Comparison of ENCODE assay signal across 12 cellular contexts in the genomic region with DNA sequence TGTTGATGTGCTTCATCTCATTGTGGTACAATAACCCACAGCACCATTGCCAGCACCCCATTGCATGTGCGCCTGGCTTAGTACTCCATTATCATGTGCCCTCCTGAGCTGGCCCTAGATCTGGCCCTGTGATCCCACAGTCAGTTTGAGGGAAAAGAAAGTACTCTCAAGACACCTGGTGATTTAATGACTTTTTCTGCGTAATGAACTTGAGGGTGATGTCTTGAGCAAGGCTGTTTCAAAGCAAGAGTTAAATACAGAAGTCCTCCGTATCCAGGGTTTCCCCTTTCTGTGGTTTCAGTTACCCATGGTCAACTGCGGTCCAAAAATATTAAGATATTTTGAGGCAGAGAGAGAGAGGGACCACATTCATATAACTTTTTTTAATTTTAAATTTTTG. TPM values are rescaled to one million over a fixed set of nuclear protein-coding genes. Genes with fewer than 3 reads are reported as not detected.
DNase-seq lines count a peak whose midpoint lies in the region; ATAC-seq and TF ChIP-seq lines count a peak whose summit lies in the region.
"Had no signal": no experiment of that assay in that cellular context is flagged by ENCODE, and none has a peak within 500 bp of the region (broad histone marks: within the 10 kb centered on the region; RNA-seq: fewer than 3 reads in every experiment).

No MANE protein-coding gene starts in this region.

- peaks cover 80% of the 10 kb centered on the region for H3K27me3 Mint-ChIP-seq in stimulated activated memory B cell treated with anti-CD40 and anti-IgM and Interleukin-4, amounts not matched to agents 10 μg/mL and 1 μg/mL and 100 μg/mL, for 72 hours
- no peaks in the 10 kb centered on the region for H3K27me3 Mint-ChIP-seq in stimulated activated naive CD8-positive, alpha-beta T cell treated with anti-CD3 and anti-CD28 coated beads, Interleukin-15, amount 100 ng/mL, for 72 hours
- H3K27me3 Mint-ChIP-seq in activated T-helper 1 cell treated with anti-CD3 and anti-CD28 coated beads, Interleukin-12 subunit alpha, Interleukin-12 subunit beta, Interleukin-2, Interleukin-4 antibody, amounts not matched to agents 30 ng/mL and 10 ng/mL and 1 ng/mL, durations not matched to agents 14 hours and 24 hours and 36 hours (ENCODE audit: insufficient read depth) = peaks cover 2% of the 10 kb centered on the region
- H3K27me3 Mint-ChIP-seq: activated CD8-positive, alpha-beta T cell treated with anti-CD3 and anti-CD28 coated beads for 36 hours had no signal

- no peaks in the 10 kb centered on the region for H3K79me2 ChIP-seq in MM.1S (ENCODE audit: low read length)

- peak; percentile 66 for DNase-seq in MM.1S
- no peak for DNase-seq in stimulated activated naive CD8-positive, alpha-beta T cell treated with anti-CD3 and anti-CD28 coated beads, Interleukin-15, amount 100 ng/mL, for 72 hours
- no peak for DNase-seq in NCI-H226
- DNase-seq in activated T-helper 1 cell treated with anti-CD3 and anti-CD28 coated beads, Interleukin-12 subunit alpha, Interleukin-12 subunit beta, Interleukin-2, Interleukin-4 antibody, amounts not matched to agents 30 ng/mL and 10 ng/mL and 1 ng/mL, durations not matched to agents 14 hours and 24 hours and 36 hours (ENCODE audit: low spot score) = no peak
- DNase-seq: activated CD8-positive, alpha-beta T cell treated with anti-CD3 and anti-CD28 coated beads for 36 hours; COR-L47; NCI-H526; substantia nigra had no signal

- H3K9me3 Mint-ChIP-seq in stimulated activated memory B cell treated with anti-CD40 and anti-IgM and Interleukin-4, amounts not matched to agents 10 μg/mL and 1 μg/mL and 100 μg/mL, for 72 hours = no peaks in the 10 kb centered on the region
- no peaks in the 10 kb centered on the region for H3K9me3 Mint-ChIP-seq in stimulated activated naive CD8-positive, alpha-beta T cell treated with anti-CD3 and anti-CD28 coated beads, Interleukin-15, amount 100 ng/mL, for 72 hours
- H3K9me3 Mint-ChIP-seq in activated T-helper 1 cell treated with anti-CD3 and anti-CD28 coated beads, Interleukin-12 subunit alpha, Interleukin-12 subunit beta, Interleukin-2, Interleukin-4 antibody, amounts not matched to agents 30 ng/mL and 10 ng/mL and 1 ng/mL, durations not matched to agents 14 hours and 24 hours and 36 hours = peaks cover 4% of the 10 kb centered on the region
- H3K9me3 Mint-ChIP-seq: activated CD8-positive, alpha-beta T cell treated with anti-CD3 and anti-CD28 coated beads for 36 hours had no signal

- peaks cover 48% of the 10 kb centered on the region for H3K4me1 ChIP-seq in MM.1S (ENCODE audit: low read length)

- no peaks in the 10 kb centered on the region for H4K20me1 ChIP-seq in MM.1S (ENCODE audit: insufficient read depth, low read length)

- H3K36me3 ChIP-seq in MM.1S (replicated peaks; ENCODE audit: insufficient read depth, low read length) = no peaks in the 10 kb centered on the region

- intact Hi-C loops in activated T-helper 1 cell treated with anti-CD3 and anti-CD28 coated beads, Interleukin-12 subunit alpha, Interleukin-12 subunit beta, Interleukin-2, Interleukin-4 antibody, amounts not matched to agents 30 ng/mL and 10 ng/mL and 1 ng/mL, durations not matched to agents 14 hours and 24 hours and 36 hours (cut with micrococcal nuclease) = no loop called here

- H3K9ac ChIP-seq in MM.1S (ENCODE audit: low read length) = no peak overlapping the region

- H3K27me3 ChIP-seq in MM.1S (replicated peaks; ENCODE audit: insufficient read depth, low read length) = no peaks in the 10 kb centered on the region

- peak overlapping the region; percentile 62 for H3K4me3 Mint-ChIP-seq in stimulated activated memory B cell treated with anti-CD40 and anti-IgM and Interleukin-4, amounts not matched to agents 10 μg/mL and 1 μg/mL and 100 μg/mL, for 72 hours
- no peak overlapping the region for H3K4me3 Mint-ChIP-seq in stimulated activated naive CD8-positive, alpha-beta T cell treated with anti-CD3 and anti-CD28 coated beads, Interleukin-15, amount 100 ng/mL, for 72 hours
- H3K4me3 Mint-ChIP-seq in activated T-helper 1 cell treated with anti-CD3 and anti-CD28 coated beads, Interleukin-12 subunit alpha, Interleukin-12 subunit beta, Interleukin-2, Interleukin-4 antibody, amounts not matched to agents 30 ng/mL and 10 ng/mL and 1 ng/mL, durations not matched to agents 14 hours and 24 hours and 36 hours = no peak overlapping the region
- H3K4me3 Mint-ChIP-seq: activated CD8-positive, alpha-beta T cell treated with anti-CD3 and anti-CD28 coated beads for 36 hours had no signal

- H3K36me3 Mint-ChIP-seq in stimulated activated memory B cell treated with anti-CD40 and anti-IgM and Interleukin-4, amounts not matched to agents 10 μg/mL and 1 μg/mL and 100 μg/mL, for 72 hours = no peaks in the 10 kb centered on the region
- H3K36me3 Mint-ChIP-seq in activated T-helper 1 cell treated with anti-CD3 and anti-CD28 coated beads, Interleukin-12 subunit alpha, Interleukin-12 subunit beta, Interleukin-2, Interleukin-4 antibody, amounts not matched to agents 30 ng/mL and 10 ng/mL and 1 ng/mL, durations not matched to agents 14 hours and 24 hours and 36 hours (ENCODE audit: low read depth) = no peaks in the 10 kb centered on the region

- no peak overlapping the region for H2AFZ ChIP-seq in MM.1S (ENCODE audit: low read length)

- H3K4me1 Mint-ChIP-seq in stimulated activated memory B cell treated with anti-CD40 and anti-IgM and Interleukin-4, amounts not matched to agents 10 μg/mL and 1 μg/mL and 100 μg/mL, for 72 hours = peaks cover 40% of the 10 kb centered on the region
- peaks cover 13% of the 10 kb centered on the region for H3K4me1 Mint-ChIP-seq in stimulated activated naive CD8-positive, alpha-beta T cell treated with anti-CD3 and anti-CD28 coated beads, Interleukin-15, amount 100 ng/mL, for 72 hours
- H3K4me1 Mint-ChIP-seq in activated T-helper 1 cell treated with anti-CD3 and anti-CD28 coated beads, Interleukin-12 subunit alpha, Interleukin-12 subunit beta, Interleukin-2, Interleukin-4 antibody, amounts not matched to agents 30 ng/mL and 10 ng/mL and 1 ng/mL, durations not matched to agents 14 hours and 24 hours and 36 hours (ENCODE audit: low read depth) = no peaks in the 10 kb centered on the region

- peak overlapping the region; percentile 64 for H3K4me2 ChIP-seq in MM.1S (ENCODE audit: low read depth, low read length)

- no peak overlapping the region for H3K4me3 ChIP-seq in MM.1S (ENCODE audit: low read length)
- H3K4me3 ChIP-seq: lung had no signal

- ATAC-seq in GM18867 (IDR thresholded peaks at IDR 0.05; ENCODE audit: unreplicated experiment) = peak; percentile 32
- ATAC-seq in HG02763 (IDR thresholded peaks at IDR 0.05; ENCODE audit: unreplicated experiment) = peak; percentile 39
- peak; percentile 81 for ATAC-seq in stimulated activated memory B cell treated with anti-CD40 and anti-IgM and Interleukin-4, amounts not matched to agents 10 μg/mL and 1 μg/mL and 100 μg/mL, for 72 hours
- no peak for ATAC-seq in stimulated activated naive CD8-positive, alpha-beta T cell treated with anti-CD3 and anti-CD28 coated beads, Interleukin-15, amount 100 ng/mL, for 72 hours
- ATAC-seq: activated CD8-positive, alpha-beta T cell treated with anti-CD3 and anti-CD28 coated beads for 36 hours had no signal

- H3K27ac Mint-ChIP-seq in stimulated activated memory B cell treated with anti-CD40 and anti-IgM and Interleukin-4, amounts not matched to agents 10 μg/mL and 1 μg/mL and 100 μg/mL, for 72 hours = peak overlapping the region; percentile 83
- H3K27ac Mint-ChIP-seq in stimulated activated naive CD8-positive, alpha-beta T cell treated with anti-CD3 and anti-CD28 coated beads, Interleukin-15, amount 100 ng/mL, for 72 hours = no peak overlapping the region
- no peak overlapping the region for H3K27ac Mint-ChIP-seq in activated T-helper 1 cell treated with anti-CD3 and anti-CD28 coated beads, Interleukin-12 subunit alpha, Interleukin-12 subunit beta, Interleukin-2, Interleukin-4 antibody, amounts not matched to agents 30 ng/mL and 10 ng/mL and 1 ng/mL, durations not matched to agents 14 hours and 24 hours and 36 hours
- H3K27ac Mint-ChIP-seq: activated CD8-positive, alpha-beta T cell treated with anti-CD3 and anti-CD28 coated beads for 36 hours had no signal

- H3K27ac ChIP-seq in MM.1S (ENCODE audit: low read length) = peak overlapping the region; percentile 58; the same call in 1 of the 2 replicates

- TF ChIP-seq CTCF in MM.1S (IDR thresholded peaks at IDR 0.05; ENCODE audit: low read length) = no peak

- no peaks in the 10 kb centered on the region for H3K9me3 ChIP-seq in MM.1S (replicated peaks; ENCODE audit: insufficient read depth, low read length)

- no peaks in the 10 kb centered on the region for H3K9me2 ChIP-seq in MM.1S (replicated peaks; ENCODE audit: insufficient read depth, low read length)

- peaks cover 43% of the 10 kb centered on the region for H3F3A ChIP-seq in MM.1S (ENCODE audit: insufficient read depth, low read length)

RNA-seq across cellular contexts. Expression of gene C3orf20, which starts 16.3 kb away (rescaled TPM):
- total RNA-seq in activated T-helper 1 cell treated with anti-CD3 and anti-CD28 coated beads, Interleukin-12 subunit alpha, Interleukin-12 subunit beta, Interleukin-2, Interleukin-4 antibody, amounts not matched to agents 30 ng/mL and 10 ng/mL and 1 ng/mL, durations not matched to agents 14 hours and 24 hours and 36 hours = 0.26 and 0.32 TPM in 2 replicates

RNA-seq across cellular contexts. Expression of gene CCDC174, which starts 39.7 kb away (rescaled TPM):
- 16.6 and 21.7 TPM in 2 replicates for total RNA-seq in activated T-helper 1 cell treated with anti-CD3 and anti-CD28 coated beads, Interleukin-12 subunit alpha, Interleukin-12 subunit beta, Interleukin-2, Interleukin-4 antibody, amounts not matched to agents 30 ng/mL and 10 ng/mL and 1 ng/mL, durations not matched to agents 14 hours and 24 hours and 36 hours
